Comparison of ENCODE assay signal across 8 cellular contexts in the genomic region with DNA sequence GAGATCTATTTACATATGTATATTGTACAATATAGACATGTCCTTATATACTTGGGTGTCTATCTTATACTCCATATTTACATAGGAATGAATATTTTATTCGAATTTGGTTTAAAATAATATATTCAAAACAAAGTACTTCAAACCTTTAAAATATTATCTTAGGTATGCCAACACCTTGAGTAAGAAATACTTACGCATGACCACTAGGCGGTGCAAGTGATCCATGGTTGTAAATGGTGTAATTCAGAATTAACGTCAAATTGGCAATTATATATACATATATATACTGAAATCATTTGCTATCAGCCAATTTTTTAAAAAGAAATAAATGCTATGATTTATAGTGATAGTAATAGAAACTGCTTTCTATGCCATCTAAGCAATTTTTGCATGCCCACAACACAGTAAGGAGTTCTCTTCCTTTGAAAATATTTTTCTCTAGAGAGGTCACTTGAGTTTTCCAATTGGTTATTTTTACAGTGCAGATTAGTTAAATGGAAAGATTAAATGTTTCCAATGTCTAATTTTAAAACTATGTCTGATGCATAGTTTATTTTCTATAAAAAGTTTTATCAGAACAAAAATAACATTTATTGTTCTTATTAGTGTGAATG. TPM values are rescaled to one million over a fixed set of nuclear protein-coding genes. Genes with fewer than 3 reads are reported as not detected.
DNase-seq lines count a peak whose midpoint lies in the region; ATAC-seq, FAIRE-seq and TF ChIP-seq lines count a peak whose summit lies in the region.

No MANE protein-coding gene starts in this region.

- no peak overlapping the region for H3K4me3 ChIP-seq in body of pancreas
- no peak overlapping the region for H3K4me3 ChIP-seq in lower lobe of right lung

- peak; percentile 97 for FAIRE-seq in A204.1 (lab: Jason Lieb, UNC)

- no peaks in the 10 kb centered on the region for H3K9me3 Mint-ChIP-seq in stimulated activated effector memory CD8-positive, alpha-beta T cell treated with anti-CD3 and anti-CD28 coated beads, Interleukin-12 subunit alpha, Interleukin-12 subunit beta, amount 100 ng/mL, for 72 hours

- no peaks in the 10 kb centered on the region for H3K4me1 Mint-ChIP-seq in stimulated activated effector memory CD8-positive, alpha-beta T cell treated with anti-CD3 and anti-CD28 coated beads, Interleukin-12 subunit alpha, Interleukin-12 subunit beta, amount 100 ng/mL, for 72 hours

- H3K36me3 Mint-ChIP-seq in stimulated activated effector memory CD8-positive, alpha-beta T cell treated with anti-CD3 and anti-CD28 coated beads, Interleukin-12 subunit alpha, Interleukin-12 subunit beta, amount 100 ng/mL, for 72 hours = no peaks in the 10 kb centered on the region

- H3K4me1 ChIP-seq in body of pancreas (peaks cover 9% of the 10 kb centered on the region), lower lobe of right lung (no peaks in the 10 kb centered on the region)

- H3K4me3 Mint-ChIP-seq in stimulated activated effector memory CD8-positive, alpha-beta T cell treated with anti-CD3 and anti-CD28 coated beads, Interleukin-12 subunit alpha, Interleukin-12 subunit beta, amount 100 ng/mL, for 72 hours = no peak overlapping the region

- H3K27me3 ChIP-seq in body of pancreas (no peaks in the 10 kb centered on the region), lower lobe of right lung (ENCODE audit: low read depth) (no peaks in the 10 kb centered on the region)

- WGBS in body of pancreas, 2 donors = 0 to 1% methylated on average over 4 of the region's 4 CpGs

- peak; percentile 66; the same call in 2 of the 3 replicates for TF ChIP-seq CTCF in GM12872 (IDR thresholded peaks at IDR 0.05; ENCODE audit: insufficient read depth, low read depth, low read length)
- peak; percentile 35 to 85 (median 75) for TF ChIP-seq CTCF in body of pancreas (IDR thresholded peaks at IDR 0.05)
- peak; percentile 69 for TF ChIP-seq CTCF in lower lobe of right lung (IDR thresholded peaks at IDR 0.05)

- H3K36me3 ChIP-seq in KOPT-K1 (ENCODE audit: insufficient read depth, low read length) (no peaks in the 10 kb centered on the region), body of pancreas (replicated peaks in 1 of 2; ENCODE audit: insufficient read depth in 1 of 2, low read depth in 2 of 2) (no peaks in the 10 kb centered on the region), lower lobe of right lung (no peaks in the 10 kb centered on the region)

- intact Hi-C loops in body of pancreas (cut with DNase I) (no loop called here), lower lobe of right lung (cut with DNase I) (no loop called here)

- H3K9me3 ChIP-seq in KOPT-K1 (ENCODE audit: insufficient read depth, low read length, poor library complexity, severe bottlenecking) = no peaks in the 10 kb centered on the region
- H3K9me3 ChIP-seq in body of pancreas = no peaks in the 10 kb centered on the region
- H3K9me3 ChIP-seq in lower lobe of right lung = no peaks in the 10 kb centered on the region

- ATAC-seq in body of pancreas = peak; percentile 65
- ATAC-seq in lower lobe of right lung = peak; percentile 38 to 76
- no peak for ATAC-seq in stimulated activated effector memory CD8-positive, alpha-beta T cell treated with anti-CD3 and anti-CD28 coated beads, Interleukin-12 subunit alpha, Interleukin-12 subunit beta, amount 100 ng/mL, for 72 hours
- ATAC-seq in GM19467 (IDR thresholded peaks at IDR 0.05; ENCODE audit: unreplicated experiment) = no peak

- no peak overlapping the region for H3K27ac Mint-ChIP-seq in stimulated activated effector memory CD8-positive, alpha-beta T cell treated with anti-CD3 and anti-CD28 coated beads, Interleukin-12 subunit alpha, Interleukin-12 subunit beta, amount 100 ng/mL, for 72 hours

- H3K27ac ChIP-seq in KOPT-K1 (ENCODE audit: low read depth, low read length, poor library complexity, severe bottlenecking) (peak overlapping the region; percentile 98), body of pancreas (no peak overlapping the region), lower lobe of right lung (no peak overlapping the region)

- TF ChIP-seq POLR2A in body of pancreas (IDR thresholded peaks at IDR 0.05) = no peak

- DNase-seq in SKM-1 (lab: John Stamatoyannopoulos, UW; ENCODE audit: unreplicated experiment) (peak; percentile 46), body of pancreas (peak; percentile 45 to 59 (median 52)), lower lobe of right lung (no peak)
- peak; percentile 18 to 56 for DNase-seq in stimulated activated effector memory CD8-positive, alpha-beta T cell treated with anti-CD3 and anti-CD28 coated beads, Interleukin-12 subunit alpha, Interleukin-12 subunit beta, amount 100 ng/mL, for 72 hours (ENCODE audit: low spot score in 2 of 2)

RNA-seq across cellular contexts. Expression of a gene that starts 37.5 kb away (rescaled TPM):
- total RNA-seq in body of pancreas (10 to 100 TPM; 15.5 to 22.8 TPM), lower lobe of right lung (16.7 TPM)

Comparison
In these comparisons a context has a peak if more than half of its experiments do, and no peak if none do; other contexts are left out.
1. ATAC-seq: peak in body of pancreas (single experiment) and lower lobe of right lung (2 of 2); none in stimulated activated effector memory CD8-positive, alpha-beta T cell treated with anti-CD3 and anti-CD28 coated beads, Interleukin-12 subunit alpha, Interleukin-12 subunit beta, amount 100 ng/mL, for 72 hours (single experiment) and GM19467 (single experiment).
2. Peak in every context shown above with its lines, with median percentiles within 50 percentile points of each other: CTCF ChIP-seq.